8 cellular contexts compared by ENCODE assay signal in the genomic region with DNA sequence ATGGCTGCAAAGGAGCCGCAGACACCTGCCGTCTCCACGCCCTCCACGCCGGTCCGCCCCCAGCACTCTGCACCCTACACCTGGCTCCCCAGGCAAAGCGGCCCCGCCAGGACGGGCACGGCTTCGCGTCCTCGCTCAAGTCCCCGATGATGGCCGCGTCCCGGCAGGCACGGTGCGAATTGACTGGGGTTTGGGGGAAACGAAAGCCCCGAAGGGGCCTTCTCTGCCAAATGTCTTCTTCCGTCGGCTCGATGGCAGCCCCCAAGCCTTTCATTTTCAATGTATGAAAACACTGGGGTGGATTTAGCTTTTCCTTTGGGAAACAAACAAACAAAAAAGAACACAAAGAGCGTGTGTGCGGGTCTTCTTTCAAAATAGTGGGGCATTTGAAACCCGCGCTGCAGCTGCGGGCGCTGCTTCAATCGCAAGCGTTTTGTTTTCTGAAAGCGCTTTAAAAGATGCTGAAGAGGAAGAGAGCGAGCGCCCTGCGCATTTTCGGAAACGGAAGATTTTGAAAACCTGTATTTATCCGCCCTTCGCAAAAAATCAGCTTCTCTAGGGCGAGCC.
DNase-seq lines count a peak whose midpoint lies in the region; ATAC-seq lines count a peak whose summit lies in the region.

No MANE protein-coding gene starts in this region.

- ATAC-seq in activated CD8-positive, alpha-beta memory T cell treated with anti-CD3 and anti-CD28 coated beads, Interleukin-2, amount 10 ng/mL, durations not matched to agents 7 days and 5 days: peak; percentile 67

- H3K27ac Mint-ChIP-seq in activated CD8-positive, alpha-beta memory T cell treated with anti-CD3 and anti-CD28 coated beads, Interleukin-2, amount 10 ng/mL, durations not matched to agents 7 days and 5 days: no peak overlapping the region

- peak overlapping the region; percentile 80 for H3K4me3 Mint-ChIP-seq in activated CD8-positive, alpha-beta memory T cell treated with anti-CD3 and anti-CD28 coated beads, Interleukin-2, amount 10 ng/mL, durations not matched to agents 7 days and 5 days

- peaks cover 18% of the 10 kb centered on the region for H3K4me1 Mint-ChIP-seq in activated CD8-positive, alpha-beta memory T cell treated with anti-CD3 and anti-CD28 coated beads, Interleukin-2, amount 10 ng/mL, durations not matched to agents 7 days and 5 days

- no peaks in the 10 kb centered on the region for H3K9me3 Mint-ChIP-seq in activated CD8-positive, alpha-beta memory T cell treated with anti-CD3 and anti-CD28 coated beads, Interleukin-2, amount 10 ng/mL, durations not matched to agents 7 days and 5 days (ENCODE audit: low read depth)

- peak; percentile 6 for DNase-seq in activated gamma-delta T cell treated with Interleukin-2 at 50 U/mL for 16 hours
- DNase-seq in activated gamma-delta T cell (lab: John Stamatoyannopoulos, UW): no peak
- peak; percentile 42 for DNase-seq in activated CD8-positive, alpha-beta memory T cell treated with anti-CD3 and anti-CD28 coated beads, Interleukin-2, amount 10 ng/mL, durations not matched to agents 7 days and 5 days
- DNase-seq in globus pallidus (ENCODE audit: low spot score): peak; percentile 38
- peak; percentile 44 for DNase-seq in pons (ENCODE audit: low spot score)
- no peak for DNase-seq in NCI-H524 treated with DMSO at 0.1 percent for 48 hours (lab: John Stamatoyannopoulos, UW)
- DNase-seq in SKM-1 treated with dmso at 0.1 percent for 144 hours (lab: John Stamatoyannopoulos, UW; ENCODE audit: unreplicated experiment): no peak
- no peak for DNase-seq in occipital lobe (lab: John Stamatoyannopoulos, UW)

- peaks cover 2% of the 10 kb centered on the region for H3K36me3 Mint-ChIP-seq in activated CD8-positive, alpha-beta memory T cell treated with anti-CD3 and anti-CD28 coated beads, Interleukin-2, amount 10 ng/mL, durations not matched to agents 7 days and 5 days

- CTCF ChIA-PET in activated CD8-positive, alpha-beta memory T cell treated with anti-CD3 and anti-CD28 coated beads, Interleukin-2, amount 10 ng/mL, durations not matched to agents 7 days and 5 days (lab: Charles Lee): no interaction called here

- H3K27me3 Mint-ChIP-seq in activated CD8-positive, alpha-beta memory T cell treated with anti-CD3 and anti-CD28 coated beads, Interleukin-2, amount 10 ng/mL, durations not matched to agents 7 days and 5 days: peaks cover 56% of the 10 kb centered on the region

Comparison
In these comparisons a context has a peak if more than half of its experiments do, and no peak if none do; other contexts are left out.
1. DNase-seq: peak in activated gamma-delta T cell treated with Interleukin-2 at 50 U/mL for 16 hours (single experiment), activated CD8-positive, alpha-beta memory T cell treated with anti-CD3 and anti-CD28 coated beads, Interleukin-2, amount 10 ng/mL, durations not matched to agents 7 days and 5 days (single experiment), globus pallidus (single experiment) and pons (single experiment); none in activated gamma-delta T cell (single experiment), NCI-H524 treated with DMSO at 0.1 percent for 48 hours (single experiment), SKM-1 treated with dmso at 0.1 percent for 144 hours (single experiment) and occipital lobe (single experiment).